ENCODE assay signal across 29 cellular contexts in the genomic region with DNA sequence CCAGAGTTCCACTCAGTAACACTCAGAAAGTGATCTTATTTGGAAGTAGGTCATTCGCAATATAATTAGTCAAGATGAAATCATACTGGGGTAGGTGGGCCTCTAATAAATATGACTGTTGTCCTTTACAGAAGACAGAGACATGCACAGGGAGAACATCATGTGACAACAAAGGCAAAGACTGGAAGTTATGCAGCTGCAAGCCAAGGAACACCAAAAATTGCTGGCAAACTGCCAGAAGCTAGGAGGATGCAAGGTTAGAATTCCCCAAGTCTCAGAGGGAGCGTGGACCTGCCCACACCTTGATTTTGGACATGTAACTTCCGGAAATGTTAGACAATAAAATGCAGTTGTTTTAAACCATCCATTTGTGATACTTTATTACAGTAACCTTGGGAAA.
A peak's percentile ranks its signal among the peaks of the same experiment; 100 is the strongest.
DNase-seq lines count a peak whose midpoint lies in the region; ATAC-seq, FAIRE-seq and TF ChIP-seq lines count a peak whose summit lies in the region.
"Had no signal": no experiment of that assay in that cellular context is flagged by ENCODE, and none has a peak within 500 bp of the region (broad histone marks: within the 10 kb centered on the region; RNA-seq: fewer than 3 reads in every experiment).

No MANE protein-coding gene starts in this region.

- TF ChIP-seq EP300 in H1 (IDR thresholded peaks at IDR 0.05; ENCODE audit: borderline replicate concordance in 1 of 2, low read depth in 2 of 2, low read length in 2 of 2) = no peak

- H3K18ac ChIP-seq in H1 (ENCODE audit: extremely low read depth, low read length) = no peak overlapping the region

- no peak overlapping the region for H3K14ac ChIP-seq in H1 (ENCODE audit: insufficient read length)

- no peak overlapping the region for H4K91ac ChIP-seq in H1 (replicated peaks; ENCODE audit: insufficient read length, low read length)

- no peak for TF ChIP-seq RAD21 in H1 (IDR thresholded peaks at IDR 0.05 in 1 of 2, conservative IDR thresholded peaks at IDR 0.05 in 1 of 2; ENCODE audit: low read depth in 2 of 2, low read length in 2 of 2)

- no peak overlapping the region for H4K5ac ChIP-seq in H1 (ENCODE audit: insufficient read length, low read depth, low read length)

- H2AK5ac ChIP-seq in H1 (ENCODE audit: low read depth, low read length) = no peak overlapping the region

- no peaks in the 10 kb centered on the region for H3K9me3 Mint-ChIP-seq in natural killer cell treated with Interleukin-12 subunit alpha and Interleukin-12 subunit beta and Interleukin-15 and Interleukin-18, amount 100 ng/mL, for 72 hours
- H3K9me3 Mint-ChIP-seq in chondrocyte (ENCODE audit: low read depth) = no peaks in the 10 kb centered on the region
- H3K9me3 Mint-ChIP-seq: GM23338 had no signal

- TF ChIP-seq POLR2A in H1 (IDR thresholded peaks at IDR 0.05; ENCODE audit: control extremely low read depth in 1 of 2, low read depth in 2 of 2, low read length in 2 of 2) = no peak

- WGBS in H1 (ENCODE audit: extremely low coverage in 1 of 2, insufficient coverage in 1 of 2, insufficient read length in 1 of 2, insufficient replicate concordance in 2 of 2, low coverage in 1 of 2, low lambda C conversion rate in 2 of 2, missing lambda C conversion rate in 1 of 2), 2 experiments = 85% methylated on average over 3 of the region's 3 CpGs; no CpG with 5 or more reads in 1 of the 2 experiments

- H3K4me1 ChIP-seq in BE2C = peaks cover 4% of the 10 kb centered on the region; the same call in 1 of the 2 replicates
- H3K4me1 ChIP-seq in SJCRH30 = peaks cover 37% of the 10 kb centered on the region
- no peaks in the 10 kb centered on the region for H3K4me1 ChIP-seq in H1 (replicated peaks in 1 of 4; ENCODE audit: control insufficient read depth in 3 of 4, insufficient read depth in 4 of 4, low read length in 3 of 4)
- H3K4me1 ChIP-seq: HAP-1, SJSA1 had no signal

- H3K56ac ChIP-seq in H1 (replicated peaks; ENCODE audit: insufficient read length, low read depth, low read length) = no peak overlapping the region

- no peak overlapping the region for H3K23ac ChIP-seq in H1 (ENCODE audit: insufficient read length)

- no peak overlapping the region for H2BK12ac ChIP-seq in H1 (ENCODE audit: low read depth, low read length)

- no peaks in the 10 kb centered on the region for H3K27me3 Mint-ChIP-seq in natural killer cell treated with Interleukin-12 subunit alpha and Interleukin-12 subunit beta and Interleukin-15 and Interleukin-18, amount 100 ng/mL, for 72 hours
- H3K27me3 Mint-ChIP-seq in chondrocyte (ENCODE audit: low read depth) = no peaks in the 10 kb centered on the region
- H3K27me3 Mint-ChIP-seq: B cell; CD8-positive, alpha-beta memory T cell; T-cell had no signal

- no peaks in the 10 kb centered on the region for H3K23me2 ChIP-seq in H1 (ENCODE audit: low read depth, low read length)

- no peaks in the 10 kb centered on the region for H3K79me1 ChIP-seq in H1 (ENCODE audit: low read depth, low read length)

- no peaks in the 10 kb centered on the region for H3K36me3 Mint-ChIP-seq in natural killer cell treated with Interleukin-12 subunit alpha and Interleukin-12 subunit beta and Interleukin-15 and Interleukin-18, amount 100 ng/mL, for 72 hours
- H3K36me3 Mint-ChIP-seq in chondrocyte (ENCODE audit: low read depth) = no peaks in the 10 kb centered on the region
- H3K36me3 Mint-ChIP-seq: CD14-positive monocyte; CD8-positive, alpha-beta memory T cell; T-cell had no signal

- no peak for FAIRE-seq in H1 (lab: Jason Lieb, UNC)
- FAIRE-seq: GM18507, HTR-8/SVneo, RCC 7860 had no signal

- H3K27ac ChIP-seq in SJCRH30 (peak overlapping the region; percentile 96), H1 (ENCODE audit: low read depth, low read length) (no peak overlapping the region)
- H3K27ac ChIP-seq: 22Rv1, KMS-11, SJSA1 had no signal

- no peak overlapping the region for H3K4me2 ChIP-seq in H1 (ENCODE audit: insufficient read depth in 1 of 2, low read depth in 2 of 2, low read length in 2 of 2)
- H3K4me2 ChIP-seq: GM23338, KMS-11 had no signal

- H3K27ac Mint-ChIP-seq in natural killer cell treated with Interleukin-12 subunit alpha and Interleukin-12 subunit beta and Interleukin-15 and Interleukin-18, amount 100 ng/mL, for 72 hours = no peak overlapping the region
- H3K27ac Mint-ChIP-seq in chondrocyte (ENCODE audit: unreplicated experiment) = no peak overlapping the region
- H3K27ac Mint-ChIP-seq: B cell; CD14-positive monocyte; CD8-positive, alpha-beta memory T cell; GM23338; HFFc6; T-cell had no signal

- CTCF ChIA-PET in H1 (lab: Charles Lee; ENCODE audit: partially characterized antibody) = no interaction called here

- H3K4me3 ChIP-seq in BE2C (ENCODE audit: low read depth, low read length) (no peak overlapping the region), SJCRH30 (no peak overlapping the region), H1 (ENCODE audit: extremely low read depth in 1 of 4, insufficient read depth in 2 of 4, low read depth in 3 of 4, low read length in 4 of 4) (no peak overlapping the region)
- H3K4me3 ChIP-seq: GM23338, HAP-1, SJSA1 had no signal

- 0 out of 2 replicates have a peak overlapping the region, but pooled peaks have one; percentile 4 for H2AFZ ChIP-seq in H1 (ENCODE audit: low read length)
- H2AFZ ChIP-seq: GM23338 had no signal

- no peak overlapping the region for H3K9ac ChIP-seq in H1 (replicated peaks in 1 of 4; ENCODE audit: extremely low read depth in 1 of 4, low read depth in 3 of 4, low read length in 3 of 4)
- H3K9ac ChIP-seq: KMS-11 had no signal

- no peak overlapping the region for H3K4ac ChIP-seq in H1 (replicated peaks; ENCODE audit: insufficient read length, low read depth, low read length)

- H2BK15ac ChIP-seq in H1 (ENCODE audit: low read length) = no peak overlapping the region

- H3K4me3 Mint-ChIP-seq in natural killer cell treated with Interleukin-12 subunit alpha and Interleukin-12 subunit beta and Interleukin-15 and Interleukin-18, amount 100 ng/mL, for 72 hours = no peak overlapping the region
- H3K4me3 Mint-ChIP-seq in chondrocyte (ENCODE audit: unreplicated experiment) = no peak overlapping the region
- H3K4me3 Mint-ChIP-seq: B cell; CD14-positive monocyte; CD8-positive, alpha-beta memory T cell; GM23338; HFFc6; T-cell had no signal

- no peaks in the 10 kb centered on the region for H3K4me1 Mint-ChIP-seq in natural killer cell treated with Interleukin-12 subunit alpha and Interleukin-12 subunit beta and Interleukin-15 and Interleukin-18, amount 100 ng/mL, for 72 hours (ENCODE audit: low read depth in 2 of 2)
- peaks cover 16% of the 10 kb centered on the region for H3K4me1 Mint-ChIP-seq in chondrocyte (ENCODE audit: low read depth)
- H3K4me1 Mint-ChIP-seq: B cell; CD14-positive monocyte; CD8-positive, alpha-beta memory T cell; T-cell had no signal

- H3K9me3 ChIP-seq in BE2C (no peaks in the 10 kb centered on the region), SJCRH30 (replicated peaks) (no peaks in the 10 kb centered on the region), H1 (ENCODE audit: insufficient read depth in 2 of 2, low read depth in 1 of 2, low read length in 1 of 2) (no peaks in the 10 kb centered on the region)
- H3K9me3 ChIP-seq: HAP-1, SJSA1 had no signal

- no peaks in the 10 kb centered on the region for H4K20me1 ChIP-seq in H1 (replicated peaks in 1 of 2; ENCODE audit: control insufficient read depth in 1 of 2, insufficient read depth in 2 of 2, low read length in 2 of 2)

- H3K27me3 ChIP-seq in BE2C = no peaks in the 10 kb centered on the region
- H3K27me3 ChIP-seq in SJCRH30 = no peaks in the 10 kb centered on the region
- no peaks in the 10 kb centered on the region for H3K27me3 ChIP-seq in H1 (replicated peaks in 1 of 4; ENCODE audit: control insufficient read depth in 3 of 4, extremely low read depth in 1 of 4, insufficient read depth in 3 of 4, low read length in 3 of 4)
- H3K27me3 ChIP-seq: SJSA1 had no signal

- H2BK120ac ChIP-seq in H1 (replicated peaks; ENCODE audit: low read depth, low read length) = no peak overlapping the region

- no peaks in the 10 kb centered on the region for H3K79me2 ChIP-seq in H1 (ENCODE audit: control insufficient read depth in 1 of 2, insufficient read depth in 2 of 2, low read length in 2 of 2)

- POLR2A ChIA-PET in H1 (lab: Charles Lee; ENCODE audit: partially characterized antibody) = no interaction called here

- TF ChIP-seq CTCF in BE2C (IDR thresholded peaks at IDR 0.05; ENCODE audit: low read depth, low read length) (no peak), H1 (IDR thresholded peaks at IDR 0.05; ENCODE audit: control extremely low read depth in 1 of 3, insufficient read depth in 1 of 3, low read depth in 1 of 3, low read length in 3 of 3) (no peak), chondrocyte (IDR thresholded peaks at IDR 0.05) (no peak)

- H3K36me3 ChIP-seq in BE2C = no peaks in the 10 kb centered on the region
- H3K36me3 ChIP-seq in SJCRH30 = no peaks in the 10 kb centered on the region
- no peaks in the 10 kb centered on the region for H3K36me3 ChIP-seq in H1 (ENCODE audit: control insufficient read depth in 2 of 4, insufficient read depth in 4 of 4, low read length in 3 of 4)
- H3K36me3 ChIP-seq: HAP-1, SJSA1 had no signal

- H2BK5ac ChIP-seq in H1 (ENCODE audit: low read depth, low read length) = no peak overlapping the region

- no peak for ATAC-seq in natural killer cell treated with Interleukin-12 subunit alpha and Interleukin-12 subunit beta and Interleukin-15 and Interleukin-18, amount 100 ng/mL, for 72 hours
- ATAC-seq: GM23338, Right ventricle myocardium inferior, T-cell had no signal

- no peak overlapping the region for H2BK20ac ChIP-seq in H1 (ENCODE audit: low read length)

- H4K8ac ChIP-seq in H1 (ENCODE audit: extremely low read depth, insufficient read depth, low read length) = no peak overlapping the region

- DNase-seq in DMS 273 (lab: John Stamatoyannopoulos, UW; ENCODE audit: unreplicated experiment) (peak; percentile 10), DMS 273 treated with DMSO at 0.1 percent for 48 hours (lab: John Stamatoyannopoulos, UW) (no peak), BE2C (peak; percentile 17), SJCRH30 (peak; percentile 21 to 51), H1 (ENCODE audit: low read depth in 1 of 2, low spot score in 2 of 2) (no peak), chondrocyte (ENCODE audit: low spot score) (no peak), retina (no peak)
- no peak for DNase-seq in natural killer cell treated with Interleukin-12 subunit alpha and Interleukin-12 subunit beta and Interleukin-15 and Interleukin-18, amount 100 ng/mL, for 72 hours (ENCODE audit: low spot score)
- DNase-seq: CD8-positive, alpha-beta memory T cell; HFFc6; NCI-H1092; NCI-H1417 treated with DMSO at 0.1 percent for 48 hours; NCI-H1694 treated with DMSO at 0.1 percent for 48 hours; NCI-H2081; NCI-H2171 treated with DMSO at 0.1 percent for 48 hours; NCI-H526 treated with DMSO at 0.1 percent for 48 hours; OCI-M1; T-cell had no signal

TF ChIP-seq in H1, 55 proteins besides CTCF, POLR2A, EP300 and RAD21:
- no peak for TF ChIP-seq YY1 (IDR thresholded peaks at IDR 0.05; ENCODE audit: low read depth, low read length)
TF ChIP-seq in H1: peak in this region for 0.

Comparison
In these comparisons a context has a peak if more than half of its experiments do, and no peak if none do; other contexts are left out.
1. DNase-seq: peak in DMS 273 (single experiment), BE2C (single experiment) and SJCRH30 (2 of 2); none in DMS 273 treated with DMSO at 0.1 percent for 48 hours (single experiment), H1 (0 of 2), natural killer cell treated with Interleukin-12 subunit alpha and Interleukin-12 subunit beta and Interleukin-15 and Interleukin-18, amount 100 ng/mL, for 72 hours (single experiment), chondrocyte (single experiment) and retina (single experiment).